Comparison of ENCODE assay signal across 19 cellular contexts in genomic region chr18:37449618-37450017, GRCh38.
A peak's percentile ranks its signal among the peaks of the same experiment; 100 is the strongest.
DNase-seq lines count a peak whose midpoint lies in the region; ATAC-seq, FAIRE-seq and TF ChIP-seq lines count a peak whose summit lies in the region.
"Had no signal": no experiment of that assay in that cellular context is flagged by ENCODE, and none has a peak within 500 bp of the region (broad histone marks: within the 10 kb centered on the region; RNA-seq: fewer than 3 reads in every experiment).

No MANE protein-coding gene starts in this region.

- TF ChIP-seq CTCF in H9 (conservative IDR thresholded peaks at IDR 0.05), result no peak
- no peak for TF ChIP-seq CTCF in astrocyte (IDR thresholded peaks at IDR 0.05; ENCODE audit: insufficient read depth, low read depth, low read length)
- TF ChIP-seq CTCF in thyroid gland (IDR thresholded peaks at IDR 0.05), result no peak
- no peak for TF ChIP-seq CTCF in mucosa of descending colon (IDR thresholded peaks at IDR 0.05)

- H3K4me1 ChIP-seq in H9 (ENCODE audit: insufficient read depth, low read length) (peaks cover 5% of the 10 kb centered on the region; the same call in 1 of the 2 replicates), astrocyte (ENCODE audit: insufficient read depth, low read length) (no peaks in the 10 kb centered on the region), mesendoderm (ENCODE audit: control insufficient read depth, low read depth, low read length) (no peaks in the 10 kb centered on the region), trophoblast cell (ENCODE audit: control insufficient read depth in 1 of 2, insufficient read depth in 2 of 2, low read length in 2 of 2) (peaks cover 31 to 45% of the 10 kb centered on the region in 2 experiments), thyroid gland (no peaks in the 10 kb centered on the region), mucosa of descending colon (ENCODE audit: low read depth) (no peaks in the 10 kb centered on the region)
- H3K4me1 ChIP-seq: A549 had no signal

- H3K14ac ChIP-seq in H9 (ENCODE audit: insufficient read depth, low read length) (no peak overlapping the region), trophoblast cell (ENCODE audit: low read length) (no peak overlapping the region)

- ATAC-seq in mucosa of descending colon, result no peak
- ATAC-seq: A549; CD8-positive, alpha-beta T cell; SK-N-SH treated with all-trans-retinoic acid at 6 μM for 48 hours had no signal

- H3K36me3 Mint-ChIP-seq in H9 (ENCODE audit: insufficient read depth in 1 of 3, low read depth in 3 of 3) (no peaks in the 10 kb centered on the region), astrocyte (ENCODE audit: low read depth, unreplicated experiment) (peaks cover 2% of the 10 kb centered on the region)
- H3K36me3 Mint-ChIP-seq: CD8-positive, alpha-beta T cell had no signal

- H3T11ph ChIP-seq in H9 (ENCODE audit: low read length), result no peak overlapping the region

- no peak for DNase-seq in H9
- DNase-seq in astrocyte (ENCODE audit: low read depth), result no peak
- DNase-seq in mesendoderm, result no peak
- DNase-seq in trophoblast cell, result no peak
- no peak for DNase-seq in thyroid gland
- DNase-seq in mucosa of descending colon, result no peak
- DNase-seq in activated CD4-positive, alpha-beta T cell treated with anti-CD3 and anti-CD28 coated beads, Interleukin-2, amount 50 U/mL, for 1 hour, result no peak
- DNase-seq: CD8-positive, alpha-beta T cell; GM23248; MV-4-11; NCI-H187 treated with DMSO at 0.1 percent for 48 hours; NCI-H345; PC-9; SIG-M5 had no signal

- WGBS in H9 (ENCODE audit: extremely low coverage, insufficient read length, low lambda C conversion rate), result no CpG with 5 or more reads among the region's 2 CpGs
- no CpG with 5 or more reads among the region's 2 CpGs for WGBS in mesendoderm (ENCODE audit: extremely low coverage, insufficient coverage, low lambda C conversion rate)
- WGBS in trophoblast cell (ENCODE audit: extremely low coverage, insufficient coverage, insufficient read length), result no CpG with 5 or more reads among the region's 2 CpGs
- 84 to 87% methylated on average over 2 of the region's 2 CpGs for WGBS in thyroid gland, 2 donors

- H2BK15ac ChIP-seq in H9 (ENCODE audit: low read depth, low read length) (no peak overlapping the region), mesendoderm (replicated peaks; ENCODE audit: low read depth) (no peak overlapping the region)

- H3K27me3 Mint-ChIP-seq in H9 (ENCODE audit: low read depth), result peaks cover 15% of the 10 kb centered on the region
- H3K27me3 Mint-ChIP-seq in astrocyte (ENCODE audit: low read depth, unreplicated experiment), result peaks cover 36% of the 10 kb centered on the region

- H3K56ac ChIP-seq in H9 (ENCODE audit: insufficient read length, low read depth, low read length) (no peak overlapping the region), mesendoderm (ENCODE audit: low read length) (no peak overlapping the region)

- no peak for FAIRE-seq in astrocyte (lab: Jason Lieb, UNC)
- FAIRE-seq: A549 had no signal

- H2BK20ac ChIP-seq in H9 (ENCODE audit: low read depth, low read length, poor library complexity, severe bottlenecking), result no peak overlapping the region

- H3K79me2 ChIP-seq in H9 (ENCODE audit: insufficient read depth, low read length), result no peaks in the 10 kb centered on the region
- no peaks in the 10 kb centered on the region for H3K79me2 ChIP-seq in astrocyte (ENCODE audit: insufficient read depth, low read length)
- no peaks in the 10 kb centered on the region for H3K79me2 ChIP-seq in mesendoderm (ENCODE audit: control insufficient read depth, insufficient read depth, low read length)
- H3K79me2 ChIP-seq in trophoblast cell (ENCODE audit: control insufficient read depth, insufficient read depth, low read length, poor library complexity), result no peaks in the 10 kb centered on the region

- H3K36me3 ChIP-seq in astrocyte (ENCODE audit: insufficient read depth, low read length) (no peaks in the 10 kb centered on the region), mesendoderm (ENCODE audit: control insufficient read depth, insufficient read depth, low read length) (no peaks in the 10 kb centered on the region), trophoblast cell (ENCODE audit: control insufficient read depth in 1 of 2, insufficient read depth in 2 of 2, low read length in 2 of 2) (no peaks in the 10 kb centered on the region), thyroid gland (no peaks in the 10 kb centered on the region), mucosa of descending colon (ENCODE audit: low read depth) (no peaks in the 10 kb centered on the region)
- H3K36me3 ChIP-seq: BLaER1 had no signal

- H3K9ac ChIP-seq in H9 (ENCODE audit: extremely low read depth, insufficient read length, low read length), result no peak overlapping the region
- no peak overlapping the region for H3K9ac ChIP-seq in astrocyte (ENCODE audit: low read length)
- no peak overlapping the region for H3K9ac ChIP-seq in mesendoderm (ENCODE audit: low read length)
- H3K9ac ChIP-seq in trophoblast cell (ENCODE audit: low read length), result no peak overlapping the region
- H3K9ac ChIP-seq: BLaER1, GM23248, KMS-11 had no signal

- peaks cover 33 to 60% of the 10 kb centered on the region in 2 experiments for H3K4me1 Mint-ChIP-seq in H9
- peaks cover 28% of the 10 kb centered on the region for H3K4me1 Mint-ChIP-seq in astrocyte (ENCODE audit: low read depth, unreplicated experiment)

- H4K91ac ChIP-seq in H9 (ENCODE audit: insufficient read length, low read depth, low read length), result no peak overlapping the region
- H4K91ac ChIP-seq in trophoblast cell (ENCODE audit: low read depth, low read length), result peak overlapping the region; percentile 53

- H2AK5ac ChIP-seq in H9 (ENCODE audit: insufficient read length, low read length) (no peak overlapping the region), mesendoderm (ENCODE audit: low read length) (no peak overlapping the region), trophoblast cell (ENCODE audit: low read length) (no peak overlapping the region)

- H2BK5ac ChIP-seq in H9 (ENCODE audit: insufficient read length, low read length) (no peak overlapping the region), mesendoderm (ENCODE audit: low read length) (no peak overlapping the region), trophoblast cell (ENCODE audit: low read depth, low read length, poor library complexity) (no peak overlapping the region)

- H3K4me3 ChIP-seq in astrocyte (ENCODE audit: insufficient read depth, low read depth, low read length), result no peak overlapping the region
- no peak overlapping the region for H3K4me3 ChIP-seq in mesendoderm (ENCODE audit: low read length)
- no peak overlapping the region for H3K4me3 ChIP-seq in trophoblast cell (ENCODE audit: low read depth, low read length)
- no peak overlapping the region for H3K4me3 ChIP-seq in thyroid gland (replicated peaks in 1 of 3)
- H3K4me3 ChIP-seq in mucosa of descending colon, result no peak overlapping the region
- H3K4me3 ChIP-seq: A549, BLaER1, GM23248, PC-9 had no signal

- H4K8ac ChIP-seq in H9 (replicated peaks; ENCODE audit: insufficient read length, low read depth, low read length) (no peak overlapping the region), mesendoderm (ENCODE audit: low read depth, low read length) (no peak overlapping the region), trophoblast cell (ENCODE audit: low read depth, low read length) (no peak overlapping the region)

- H3K23ac ChIP-seq in H9 (ENCODE audit: insufficient read length, low read depth, low read length) (no peak overlapping the region), mesendoderm (ENCODE audit: low read length) (peak overlapping the region; percentile 3), trophoblast cell (ENCODE audit: low read length) (no peak overlapping the region)

- H3K79me1 ChIP-seq in H9 (ENCODE audit: insufficient read depth, low read depth, low read length, poor library complexity, severe bottlenecking) (no peaks in the 10 kb centered on the region), mesendoderm (ENCODE audit: low read length) (no peaks in the 10 kb centered on the region), trophoblast cell (ENCODE audit: low read length) (peaks cover 16% of the 10 kb centered on the region)

- H2BK12ac ChIP-seq in H9 (ENCODE audit: insufficient read length, low read depth, low read length), result no peak overlapping the region
- peak overlapping the region; percentile 25 for H2BK12ac ChIP-seq in trophoblast cell (ENCODE audit: low read length)

- H4K12ac ChIP-seq in trophoblast cell (ENCODE audit: low read depth, low read length), result no peak overlapping the region

- H2AFZ ChIP-seq in H9 (ENCODE audit: low read length) (no peak overlapping the region), astrocyte (ENCODE audit: low read depth, low read length) (no peak overlapping the region), trophoblast cell (ENCODE audit: insufficient read depth, low read length, poor library complexity) (no peak overlapping the region)
- H2AFZ ChIP-seq: GM23248, PC-9 had no signal

- H3K27ac ChIP-seq in H9 (ENCODE audit: insufficient read length, low read depth, low read length), result no peak overlapping the region
- H3K27ac ChIP-seq in astrocyte (ENCODE audit: low read depth, low read length), result no peak overlapping the region
- H3K27ac ChIP-seq in mesendoderm (ENCODE audit: low read depth, low read length), result no peak overlapping the region
- peak overlapping the region; percentile 20 for H3K27ac ChIP-seq in trophoblast cell (ENCODE audit: low read depth, low read length)
- no peak overlapping the region for H3K27ac ChIP-seq in thyroid gland
- H3K27ac ChIP-seq: A549, BLaER1, GM23248, KMS-11, PC-9, RWPE1 had no signal

- H3K18ac ChIP-seq in H9 (ENCODE audit: insufficient read length, low read depth, low read length), result peak overlapping the region; percentile 64
- H3K18ac ChIP-seq in mesendoderm (ENCODE audit: low read length), result no peak overlapping the region
- no peak overlapping the region for H3K18ac ChIP-seq in trophoblast cell (ENCODE audit: low read length)

- H4K5ac ChIP-seq in H9 (ENCODE audit: insufficient read length, low read depth, low read length) (no peak overlapping the region), mesendoderm (ENCODE audit: low read length) (no peak overlapping the region)

- no peaks in the 10 kb centered on the region for H3K27me3 ChIP-seq in H9 (ENCODE audit: insufficient read depth, low read length)
- peaks cover 2% of the 10 kb centered on the region for H3K27me3 ChIP-seq in astrocyte (ENCODE audit: insufficient read depth, low read length)
- H3K27me3 ChIP-seq in mesendoderm (ENCODE audit: insufficient read depth, low read length, poor library complexity), result no peaks in the 10 kb centered on the region
- no peaks in the 10 kb centered on the region for H3K27me3 ChIP-seq in trophoblast cell (ENCODE audit: insufficient read depth, low read length)
- H3K27me3 ChIP-seq in thyroid gland, result no peaks in the 10 kb centered on the region
- H3K27me3 ChIP-seq: BLaER1 had no signal

- H3K9me3 Mint-ChIP-seq in H9, result peaks cover 0 to 3% of the 10 kb centered on the region in 2 experiments; a peak in 3 of 5 replicates
- H3K9me3 Mint-ChIP-seq in astrocyte (ENCODE audit: unreplicated experiment), result peaks cover 2% of the 10 kb centered on the region
- H3K9me3 Mint-ChIP-seq: CD8-positive, alpha-beta T cell had no signal

- no peaks in the 10 kb centered on the region for H4K20me1 ChIP-seq in H9 (ENCODE audit: control insufficient read depth, insufficient read depth, insufficient read length)
- H4K20me1 ChIP-seq in astrocyte (ENCODE audit: insufficient read depth, low read length), result no peaks in the 10 kb centered on the region
- H4K20me1 ChIP-seq: BLaER1 had no signal

- H3K4ac ChIP-seq in H9 (ENCODE audit: low read depth, low read length), result no peak overlapping the region
- no peak overlapping the region for H3K4ac ChIP-seq in mesendoderm (ENCODE audit: low read depth, low read length)
- H3K4ac ChIP-seq in trophoblast cell (ENCODE audit: low read depth, low read length), result no peak overlapping the region

- H3K4me3 Mint-ChIP-seq in H9 (no peak overlapping the region), astrocyte (ENCODE audit: unreplicated experiment) (no peak overlapping the region)
- H3K4me3 Mint-ChIP-seq: CD8-positive, alpha-beta T cell had no signal

- TF ChIP-seq POLR2A in thyroid gland (IDR thresholded peaks at IDR 0.05), result no peak

- H3K23me2 ChIP-seq in H9 (ENCODE audit: insufficient read length, low read depth, low read length, poor library complexity, severe bottlenecking), result no peaks in the 10 kb centered on the region

- no peaks in the 10 kb centered on the region for H3K9me3 ChIP-seq in H9 (ENCODE audit: control insufficient read depth, low read depth, low read length)
- H3K9me3 ChIP-seq in astrocyte (ENCODE audit: insufficient read depth, low read depth, low read length), result no peaks in the 10 kb centered on the region
- H3K9me3 ChIP-seq in trophoblast cell (ENCODE audit: insufficient read depth, low read depth, low read length), result peaks cover 2% of the 10 kb centered on the region
- no peaks in the 10 kb centered on the region for H3K9me3 ChIP-seq in thyroid gland
- H3K9me3 ChIP-seq in mucosa of descending colon, result no peaks in the 10 kb centered on the region
- H3K9me3 ChIP-seq: A549, BLaER1 had no signal

- intact Hi-C loops in thyroid gland (cut with DNase I), result no loop called here
- intact Hi-C loops in mucosa of descending colon (cut with DNase I, micrococcal nuclease), result no loop called here

- H2BK120ac ChIP-seq in H9 (ENCODE audit: low read depth, low read length, poor library complexity, severe bottlenecking) (no peak overlapping the region), mesendoderm (ENCODE audit: low read depth, low read length) (no peak overlapping the region), trophoblast cell (ENCODE audit: insufficient read depth, low read length, poor library complexity) (peak overlapping the region; percentile 50)

- H3K27ac Mint-ChIP-seq in H9, result peak overlapping the region in 2 of 3 experiments; percentile 30 to 40; a peak in 3 of 7 replicates
- H3K27ac Mint-ChIP-seq in astrocyte (ENCODE audit: unreplicated experiment), result peak overlapping the region; percentile 64
- H3K27ac Mint-ChIP-seq: CD8-positive, alpha-beta T cell had no signal

- no peak overlapping the region for H3K4me2 ChIP-seq in H9 (ENCODE audit: insufficient read depth, insufficient read length, low read length)
- H3K4me2 ChIP-seq in astrocyte (ENCODE audit: low read length), result no peak overlapping the region
- H3K4me2 ChIP-seq in mesendoderm (ENCODE audit: low read length), result no peak overlapping the region
- H3K4me2 ChIP-seq in trophoblast cell (ENCODE audit: low read length), result no peak overlapping the region
- H3K4me2 ChIP-seq: A549, BLaER1, KMS-11, PC-9 had no signal
